Comparison of ENCODE assay signal across 7 cellular contexts in the genomic region with DNA sequence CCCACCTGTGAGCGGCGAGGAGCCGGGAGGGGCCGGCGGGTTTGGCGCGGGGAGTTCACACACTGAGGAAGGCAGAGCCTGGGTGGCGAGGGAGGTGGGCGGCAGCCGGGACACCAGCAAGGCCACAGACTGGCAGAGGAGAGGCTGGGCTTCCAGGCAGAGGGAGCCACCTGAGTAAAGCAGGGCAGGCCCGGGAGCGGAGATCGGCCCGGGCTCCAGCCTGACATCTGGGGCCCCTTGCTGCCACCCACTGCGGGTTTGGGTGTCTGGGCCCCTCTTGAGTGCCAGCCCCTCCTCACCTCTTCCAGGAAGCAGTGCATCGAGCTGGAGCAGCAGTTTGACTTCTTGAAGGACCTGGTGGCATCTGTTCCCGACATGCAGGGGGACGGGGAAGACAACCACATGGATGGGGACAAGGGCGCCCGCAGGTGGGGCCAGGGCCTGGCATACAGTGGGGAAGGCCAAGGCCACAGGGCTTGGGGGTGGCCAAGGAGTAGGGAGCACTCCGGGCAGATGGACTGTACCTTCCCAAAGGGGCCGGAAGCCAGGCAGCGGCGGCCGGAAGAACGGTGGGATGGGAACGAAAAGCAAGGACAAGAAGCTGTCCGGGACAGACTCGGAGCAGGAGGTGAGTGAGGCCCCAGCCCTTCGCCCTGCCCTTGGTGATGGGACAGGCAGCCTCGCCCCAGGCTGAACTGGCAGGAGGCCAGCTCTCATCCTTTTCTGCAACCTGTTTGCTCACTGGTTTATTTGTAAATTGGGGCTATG. TPM values are rescaled to one million over a fixed set of nuclear protein-coding genes. Genes with fewer than 3 reads are reported as not detected.
DNase-seq lines count a peak whose midpoint lies in the region; ATAC-seq and TF ChIP-seq lines count a peak whose summit lies in the region.

No MANE protein-coding gene starts in this region.

- whole genome bisulfite sequencing in esophagus muscularis mucosa: 45% methylated on average over 20 of the region's 31 CpGs

- H3K36me3 ChIP-seq in PC-9 (ENCODE audit: low read depth) (peaks cover 6% of the 10 kb centered on the region; the same call in 1 of the 2 replicates), esophagus muscularis mucosa (peaks cover 7 to 39% (median 28%) of the 10 kb centered on the region in 4 donors)

- no peaks in the 10 kb centered on the region for H3K27me3 ChIP-seq in PC-9 (ENCODE audit: insufficient read depth, low read depth)
- H3K27me3 ChIP-seq in esophagus muscularis mucosa: no peaks in the 10 kb centered on the region

- H3K9me3 ChIP-seq in PC-9 (ENCODE audit: insufficient read depth, low read depth): no peaks in the 10 kb centered on the region
- no peaks in the 10 kb centered on the region for H3K9me3 ChIP-seq in esophagus muscularis mucosa

- BruUV-seq in PC-9 (replicated peaks; lab: Mats Ljungman, UMichigan): no TSS peak

- peak overlapping the region; percentile 94 for H3K4me2 ChIP-seq in PC-9

- TF ChIP-seq EP300 in esophagus muscularis mucosa (IDR thresholded peaks at IDR 0.05): no peak

- H3K9me2 ChIP-seq in PC-9 (ENCODE audit: insufficient read depth): no peaks in the 10 kb centered on the region

- DNase-seq in PC-9: no peak
- DNase-seq in esophagus muscularis mucosa (ENCODE audit: extremely low spot score): no peak
- peak; percentile 77 for DNase-seq in posterior vena cava (ENCODE audit: low spot score)
- DNase-seq in NCI-H526 (lab: John Stamatoyannopoulos, UW): no peak
- DNase-seq in 8988T: no peak

- no peaks in the 10 kb centered on the region for H4K20me1 ChIP-seq in PC-9 (ENCODE audit: insufficient read depth)

- intact Hi-C loops in PC-9 (cut with micrococcal nuclease; ENCODE audit: unreplicated experiment): no loop called here
- intact Hi-C loops in esophagus muscularis mucosa (cut with DNase I): loop anchor here (5.0 to 10.0 kb wide), 2 partner anchors 37 to 65 kb away; no protein-coding TSS in a partner anchor
- intact Hi-C loops in posterior vena cava (cut with DNase I): loop anchor here in 1 of 2 donors (5.0 kb wide), 2 partner anchors 42 to 57 kb away; a partner anchor contains a TSS

- H3K27ac ChIP-seq in PC-9: no peak overlapping the region
- peak overlapping the region; percentile 91 to 99 (median 96) for H3K27ac ChIP-seq in esophagus muscularis mucosa (replicated peaks in 1 of 4)

- TF ChIP-seq CTCF in PC-9 (conservative IDR thresholded peaks at IDR 0.05): no peak
- TF ChIP-seq CTCF in esophagus muscularis mucosa (IDR thresholded peaks at IDR 0.05): no peak

- peak overlapping the region; percentile 80 for H2AFZ ChIP-seq in PC-9

- H3K4me1 ChIP-seq in PC-9 (replicated peaks; ENCODE audit: insufficient read depth) (peaks cover 39% of the 10 kb centered on the region), esophagus muscularis mucosa (peaks cover 41 to 53% (median 50%) of the 10 kb centered on the region in 4 donors)

- TF ChIP-seq POLR2A in esophagus muscularis mucosa (IDR thresholded peaks at IDR 0.05; ENCODE audit: low read depth): no peak

- peak overlapping the region; percentile 83 for H3K4me3 ChIP-seq in PC-9
- H3K4me3 ChIP-seq in esophagus muscularis mucosa: peak overlapping the region; percentile 68 to 99 (median 88)

- ATAC-seq in GM21717 (IDR thresholded peaks at IDR 0.05; ENCODE audit: unreplicated experiment) (peak; percentile 17), HG02870 (IDR thresholded peaks at IDR 0.05; ENCODE audit: unreplicated experiment) (no peak)

- POLR2A ChIA-PET in PC-9 (lab: Charles Lee; ENCODE audit: unreplicated experiment): interaction anchor here (0.7 kb wide), 2 partner anchors 21 to 40 kb away, joined by 3 to 4 read pairs; no protein-coding TSS in a partner anchor

- peaks cover 38% of the 10 kb centered on the region; the same call in 1 of the 2 replicates for H3F3A ChIP-seq in PC-9 (ENCODE audit: insufficient read depth, low read depth)

- peaks cover 42% of the 10 kb centered on the region for H3K79me2 ChIP-seq in PC-9 (ENCODE audit: low read depth)

- CTCF ChIA-PET in PC-9 (lab: Charles Lee): no interaction called here

RNA-seq across cellular contexts. Expression of a gene that starts 1.0 kb away (rescaled TPM):
- total RNA-seq in PC-9 (2021) (196 and 220 TPM in 2 replicates), esophagus muscularis mucosa (100 to 1,000 TPM in 2 of 4 donors, 10 to 100 TPM in 2; 78.4 to 122 (median 101) TPM), posterior vena cava (10 to 100 TPM; 76.0 to 92.2 TPM)

RNA-seq across cellular contexts. Expression of a gene that starts 1.4 kb away (rescaled TPM):
- total RNA-seq in PC-9 (2021): 36.5 and 43.9 TPM in 2 replicates
- 10 to 100 TPM; 18.2 to 56.0 (median 28.0) TPM for total RNA-seq in esophagus muscularis mucosa
- total RNA-seq in posterior vena cava: 10 to 100 TPM; 35.7 to 36.0 TPM

RNA-seq across cellular contexts. Expression of a gene that starts 20.0 kb away (rescaled TPM):
- total RNA-seq in PC-9 (2021) (58.8 and 69.9 TPM in 2 replicates), esophagus muscularis mucosa (10 to 100 TPM in 1 of 4 donors, 1 to 10 TPM in 2, not detected in 1; 3.2 to 47.2 (median 8.7) TPM), posterior vena cava (10 to 100 TPM in 1 of 2 donors, 1 to 10 TPM in 1; 7.4 to 38.7 TPM)

RNA-seq across cellular contexts. Expression of a gene that starts 25.1 kb away (rescaled TPM):
- total RNA-seq in PC-9 (2021) (not detected in 2 replicates), esophagus muscularis mucosa (not detected), posterior vena cava (not detected)

RNA-seq across cellular contexts. Expression of a gene that starts 29.7 kb away (rescaled TPM):
- 45.0 and 95.0 TPM in 2 replicates for total RNA-seq in PC-9 (2021)
- total RNA-seq in esophagus muscularis mucosa: 10 to 100 TPM; 63.5 to 99.5 (median 84.6) TPM
- total RNA-seq in posterior vena cava: 10 to 100 TPM; 31.8 to 36.7 TPM
